8 cellular contexts compared by ENCODE assay signal in the genomic region with DNA sequence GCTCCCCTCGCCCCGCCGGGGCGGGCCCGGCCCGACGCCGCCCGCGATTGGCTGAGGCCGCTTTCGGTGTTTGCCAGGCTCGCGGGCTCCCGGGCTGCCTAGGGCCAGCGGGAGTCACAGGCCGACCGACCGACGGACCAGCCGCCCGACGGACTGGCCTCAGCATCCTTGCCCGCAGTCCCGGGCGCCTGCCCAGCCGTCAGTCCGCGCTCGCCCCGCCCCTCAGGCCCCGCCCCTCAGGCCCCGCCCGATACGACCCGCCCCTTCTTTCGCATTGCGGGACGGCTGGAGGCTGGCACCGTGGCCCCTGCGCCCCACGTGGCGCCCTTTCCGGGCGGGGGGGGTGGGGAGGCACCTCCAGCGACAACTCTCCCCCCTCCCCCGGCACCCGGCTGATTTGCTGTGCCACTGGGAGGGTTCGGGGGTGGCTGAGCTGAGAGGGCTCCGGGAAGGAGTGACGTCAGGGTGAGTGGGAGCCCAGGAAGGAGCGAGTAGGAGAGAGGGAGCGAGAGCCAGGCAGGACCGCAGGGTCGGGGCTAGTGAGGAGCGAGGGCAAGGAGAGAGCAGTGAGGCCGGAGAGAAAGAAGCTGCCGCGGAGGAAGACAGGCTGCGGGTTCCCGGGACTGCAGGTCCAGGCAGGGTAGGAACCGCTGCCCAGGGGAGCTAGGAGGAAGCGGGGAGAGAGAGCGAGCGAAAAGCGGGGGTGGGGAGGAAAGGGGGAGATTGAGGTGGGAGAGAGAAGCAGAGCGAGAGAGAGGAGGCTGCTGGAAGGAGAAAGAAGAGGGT. TPM values are rescaled to one million over a fixed set of nuclear protein-coding genes. Genes with fewer than 3 reads are reported as not detected.
DNase-seq lines count a peak whose midpoint lies in the region; ATAC-seq and TF ChIP-seq lines count a peak whose summit lies in the region.

A gene with protein sequence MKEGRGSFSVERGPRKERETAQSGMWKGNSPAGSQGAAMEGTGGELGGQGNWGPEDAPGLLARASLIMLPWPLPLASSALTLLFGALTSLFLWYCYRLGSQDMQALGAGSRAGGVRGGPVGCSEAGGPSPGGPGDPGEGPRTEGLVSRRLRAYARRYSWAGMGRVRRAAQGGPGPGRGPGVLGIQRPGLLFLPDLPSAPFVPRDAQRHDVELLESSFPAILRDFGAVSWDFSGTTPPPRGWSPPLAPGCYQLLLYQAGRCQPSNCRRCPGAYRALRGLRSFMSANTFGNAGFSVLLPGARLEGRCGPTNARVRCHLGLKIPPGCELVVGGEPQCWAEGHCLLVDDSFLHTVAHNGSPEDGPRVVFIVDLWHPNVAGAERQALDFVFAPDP (plus strand): TSS at position 387 of the 786 bp plus-strand sequence. CDS start 484 bp downstream, outside the sequence.

- 1 to 2% methylated on average over 21 to 26 of the region's 67 CpGs for WGBS in lower leg skin, 2 donors

- no peaks in the 10 kb centered on the region for H3K27me3 ChIP-seq in dorsolateral prefrontal cortex

- peak in 3 of 56 donors; percentile 2 to 20 (median 19) for TF ChIP-seq CTCF in dorsolateral prefrontal cortex (IDR thresholded peaks at IDR 0.05 in 54 of 56, conservative IDR thresholded peaks at IDR 0.05 in 2 of 56; ENCODE audit: low read depth in 1 of 56, partially characterized antibody in 56 of 56)
- TF ChIP-seq CTCF in lower leg skin (IDR thresholded peaks at IDR 0.05) = peak in 1 of 3 donors; percentile 8

- ATAC-seq in HG02642 (IDR thresholded peaks at IDR 0.05; ENCODE audit: poor library complexity, unreplicated experiment) = peak; percentile 66
- no peak for ATAC-seq in GM19328 (IDR thresholded peaks at IDR 0.05; ENCODE audit: unreplicated experiment)

- DNase-seq in DMS79 (lab: John Stamatoyannopoulos, UW) (peak; percentile 74), NCI-H446 (lab: John Stamatoyannopoulos, UW) (peak; percentile 68 to 85), dorsolateral prefrontal cortex (peak; percentile 78 to 97 (median 92)), lower leg skin (ENCODE audit: low spot score in 2 of 2) (peak in 1 of 2 donors; percentile 93)
- DNase-seq in activated CD4-positive, alpha-beta T cell treated with anti-CD3 and anti-CD28 coated beads, Interleukin-2, amount 50 U/mL, for 1 hour = peak; percentile 80
- DNase-seq in stimulated activated CD4-positive, alpha-beta T cell treated with anti-CD3 and anti-CD28 coated beads, Interleukin-4, amount 100 ng/mL, for 24 hours = peak; percentile 63

- no peak for TF ChIP-seq POLR2A in lower leg skin (IDR thresholded peaks at IDR 0.05)

- intact Hi-C loops in dorsolateral prefrontal cortex (cut with DNase I) = loop anchor here (1.0 to 10.0 kb wide), 8 partner anchors 21 to 95 kb away; a partner anchor contains a TSS
- intact Hi-C loops in lower leg skin (cut with DNase I; ENCODE audit: low total_unique reads) = no loop called here

- H3K4me3 ChIP-seq in dorsolateral prefrontal cortex = peak within 1 kb of the TSS; percentile 52 to 87 (median 72)
- H3K4me3 ChIP-seq in lower leg skin (ENCODE audit: low read depth, poor library complexity, severe bottlenecking) = peak within 1 kb of the TSS; percentile 23

- peak within 1 kb of the TSS in 58 of 59 donors; percentile 70 to 98 (median 92) for H3K27ac ChIP-seq in dorsolateral prefrontal cortex

RNA-seq across cellular contexts. Expression of the gene that starts here (rescaled TPM):
- total RNA-seq in dorsolateral prefrontal cortex = 100 to 1,000 TPM in 28 of 120 experiments, 10 to 100 TPM in 92; 60.7 to 127 (median 92.5) TPM
- total RNA-seq in lower leg skin = not detected

Comparison
In these comparisons a context has a peak if more than half of its experiments do, and no peak if none do; other contexts are left out.
1. RNA of the gene that starts here (total RNA-seq): 60.7 to 127 TPM in dorsolateral prefrontal cortex; not detected in lower leg skin; every median in the first group is over 10 times any median in the second.